In genomic region chr17:57939797-57940196, GRCh38 we compare ENCODE assay signal across 8 cellular contexts. TPM values are rescaled to one million over a fixed set of nuclear protein-coding genes. Genes with fewer than 3 reads are reported as not detected.
DNase-seq lines count a peak whose midpoint lies in the region; ATAC-seq, FAIRE-seq and TF ChIP-seq lines count a peak whose summit lies in the region.

No MANE protein-coding gene starts in this region.

- in situ Hi-C loops in HepG2 (cut with HindIII; ENCODE audit: extremely low pct_ligation_motif_present, low pct_unique_long_range_greater_than_20kb): no loop called here

- H3K9me3 Mint-ChIP-seq in osteocyte (ENCODE audit: unreplicated experiment): no peaks in the 10 kb centered on the region

- intact Hi-C loops in right lobe of liver (cut with DNase I): no loop called here
- intact Hi-C loops in HepG2 (cut with micrococcal nuclease; ENCODE audit: unreplicated experiment): loop anchor here (2.0 kb wide), 1 partner anchor 15 kb away; the partner anchor contains the start of gene CUEDC1
- intact Hi-C loops in psoas muscle (cut with DNase I): loop anchor here in 1 of 2 donors (5.0 kb wide), 1 partner anchor 82 kb away; no protein-coding TSS in a partner anchor

- no peak overlapping the region for H3K27ac Mint-ChIP-seq in osteocyte (ENCODE audit: unreplicated experiment)

- POLR2A ChIA-PET in HepG2 (lab: Yijun Ruan, JAX): interaction anchor here (1.0 to 3.9 kb wide), 5 partner anchors 13 to 143 kb away, joined by 3 to 35 read pairs (median 8); partner anchors contain the start of genes CUEDC1, DYNLL2 and SRSF1

- no TSS peak for BruUV-seq in HepG2 (replicated peaks; lab: Mats Ljungman, UMichigan)

- CTCF ChIA-PET in HepG2 (lab: Yijun Ruan, JAX; ENCODE audit: low intra/inter-chr PET ratio, low total read pairs): no interaction called here

- H3K4me3 Mint-ChIP-seq in osteocyte (ENCODE audit: unreplicated experiment): no peak overlapping the region

- H3K79me2 ChIP-seq in HepG2 (ENCODE audit: insufficient read depth, low read length): no peaks in the 10 kb centered on the region

- no peak overlapping the region for H2AFZ ChIP-seq in HepG2 (ENCODE audit: low read length)

- H3K27me3 Mint-ChIP-seq in osteocyte (ENCODE audit: unreplicated experiment): no peaks in the 10 kb centered on the region

- no peak overlapping the region for H3K4me2 ChIP-seq in HepG2 (ENCODE audit: low read depth, low read length)

- H3K36me3 ChIP-seq in right lobe of liver (no peaks in the 10 kb centered on the region), HepG2 (replicated peaks in 1 of 2; ENCODE audit: control insufficient read depth in 1 of 2, insufficient read depth in 2 of 2, low read length in 2 of 2) (no peaks in the 10 kb centered on the region), psoas muscle (ENCODE audit: insufficient read depth in 1 of 2, low read depth in 1 of 2) (no peaks in the 10 kb centered on the region)

- no peak for FAIRE-seq in HepG2 (lab: Jason Lieb, UNC)

- DNase-seq in right lobe of liver (peak in 1 of 3 donors; percentile 36), HepG2 (ENCODE audit: low spot score) (no peak), NCI-H2029 treated with DMSO at 0.1 percent for 48 hours (lab: John Stamatoyannopoulos, UW) (peak; percentile 92), psoas muscle (peak in 1 of 2 donors; percentile 66), osteocyte (ENCODE audit: extremely low spot score, unreplicated experiment) (no peak)

- H3K4me1 ChIP-seq in right lobe of liver (peaks cover 0 to 12% (median 2%) of the 10 kb centered on the region in 4 donors), HepG2 (ENCODE audit: insufficient read depth, low read length) (peaks cover 74% of the 10 kb centered on the region), psoas muscle (peaks cover 88% of the 10 kb centered on the region)

- H3K9me3 ChIP-seq in right lobe of liver (no peaks in the 10 kb centered on the region), HepG2 (ENCODE audit: low read length) (no peaks in the 10 kb centered on the region), psoas muscle (no peaks in the 10 kb centered on the region)

- H3K27me3 ChIP-seq in right lobe of liver (no peaks in the 10 kb centered on the region), HepG2 (ENCODE audit: control insufficient read depth in 1 of 2, insufficient read depth in 2 of 2, low read length in 2 of 2) (no peaks in the 10 kb centered on the region), psoas muscle (ENCODE audit: insufficient read depth in 3 of 3, low read length in 2 of 3) (no peaks in the 10 kb centered on the region)

- WGBS in right lobe of liver (ENCODE audit: insufficient coverage, low coverage, low lambda C conversion rate, missing lambda C conversion rate): 76% methylated on average over 6 of the region's 7 CpGs
- WGBS in HepG2 (ENCODE audit: low lambda C conversion rate): 83% methylated on average over 6 of the region's 7 CpGs
- 20 to 34% (median 26%) methylated on average over 7 of the region's 7 CpGs for WGBS in psoas muscle, 3 donors

- no peaks in the 10 kb centered on the region for H4K20me1 ChIP-seq in HepG2 (ENCODE audit: insufficient read depth, low read length)

- peaks cover 55% of the 10 kb centered on the region for H3K4me1 Mint-ChIP-seq in osteocyte (ENCODE audit: unreplicated experiment)

- H3K36me3 Mint-ChIP-seq in osteocyte (ENCODE audit: unreplicated experiment): no peaks in the 10 kb centered on the region

- H3K4me3 ChIP-seq in right lobe of liver: no peak overlapping the region
- H3K4me3 ChIP-seq in HepG2 (replicated peaks in 1 of 3; ENCODE audit: insufficient read depth in 1 of 3, low read depth in 2 of 3, low read length in 3 of 3): no peak overlapping the region
- H3K4me3 ChIP-seq in psoas muscle: no peak overlapping the region

- TF ChIP-seq EP300 in HepG2 (IDR thresholded peaks at IDR 0.05; ENCODE audit: low read depth in 2 of 2, low read length in 2 of 2) (no peak), HepG2 (CRISPR knock-in tag; IDR thresholded peaks at IDR 0.05; ENCODE audit: borderline replicate concordance) (no peak)

- ATAC-seq in right lobe of liver (peak; percentile 28 to 56 (median 34)), HepG2 (no peak), HG02973 (IDR thresholded peaks at IDR 0.05; ENCODE audit: unreplicated experiment) (peak; percentile 49), psoas muscle (peak; percentile 15 to 54 (median 26)), GM18873 (IDR thresholded peaks at IDR 0.05; ENCODE audit: low FRiP score, unreplicated experiment) (no peak)

- H3K27ac ChIP-seq in right lobe of liver (no peak overlapping the region), HepG2 (ENCODE audit: extremely low read length, insufficient read depth, low read length) (no peak overlapping the region), angular gyrus (ENCODE audit: low read depth, low read length) (peak overlapping the region; percentile 83), psoas muscle (peak overlapping the region; percentile 99)

- TF ChIP-seq CTCF in right lobe of liver (IDR thresholded peaks at IDR 0.05) (no peak), HepG2 (CRISPR knock-in tag; IDR thresholded peaks at IDR 0.05) (no peak), psoas muscle (IDR thresholded peaks at IDR 0.05) (no peak), osteocyte (IDR thresholded peaks at IDR 0.05) (no peak)

- TF ChIP-seq POLR2A in right lobe of liver (IDR thresholded peaks at IDR 0.05): no peak
- TF ChIP-seq POLR2A in HepG2 (IDR thresholded peaks at IDR 0.05; ENCODE audit: insufficient read depth in 1 of 2, low read depth in 2 of 2, low read length in 2 of 2): no peak

- no peak overlapping the region for H3K9ac ChIP-seq in HepG2 (ENCODE audit: insufficient read depth, low read depth, low read length)

- no peak for TF ChIP-seq RAD21 in HepG2 (CRISPR knock-in tag; IDR thresholded peaks at IDR 0.05)

TF ChIP-seq in HepG2, 621 proteins besides CTCF, POLR2A, EP300 and RAD21 (continues in another document):
- TF ChIP-seq PRMT3 (CRISPR knock-in tag; IDR thresholded peaks at IDR 0.05; ENCODE audit: borderline replicate concordance, low read depth) (no peak), NCOA2 (CRISPR knock-in tag; IDR thresholded peaks at IDR 0.05) (no peak), MEF2D (CRISPR knock-in tag; IDR thresholded peaks at IDR 0.05) (no peak), REPIN1 (CRISPR knock-in tag; IDR thresholded peaks at IDR 0.05; ENCODE audit: borderline replicate concordance, low read depth) (no peak)

RNA-seq across cellular contexts. Expression of gene CUEDC1, which starts 15.4 kb away (rescaled TPM):
- total RNA-seq in right lobe of liver (1 to 10 TPM; 4.0 to 8.5 (median 5.5) TPM), HepG2 (2016; rRNA removed; fragmentation: Illumina TruSeq; extraction: Trizol) (4.2 and 7.4 TPM in 2 replicates), psoas muscle (10 to 100 TPM; 31.1 to 67.2 (median 47.4) TPM), osteocyte (34.7 and 38.4 TPM in 2 replicates)
- 4.1 and 4.7 TPM in 2 replicates for total RNA-seq in HepG2 (2016; cell fraction: cytosol; rRNA removed; fragmentation: Illumina TruSeq; extraction: Trizol; ENCODE audit: low read depth)
- 3.5 and 7.9 TPM in 2 replicates for total RNA-seq in HepG2 (2016; cell fraction: insoluble cytoplasmic fraction; rRNA removed; fragmentation: Illumina TruSeq; extraction: Trizol)
- 7.6 and 8.6 TPM in 2 replicates for total RNA-seq in HepG2 (2016; cell fraction: membrane; rRNA removed; fragmentation: Illumina TruSeq; extraction: Trizol)
- 9.6 and 11.9 TPM in 2 replicates for total RNA-seq in HepG2 (2016; cell fraction: nucleus; rRNA removed; fragmentation: Illumina TruSeq; extraction: Trizol)
- polyA plus RNA-seq in HepG2 (2011; rRNA removed) (12.9 and 14.4 TPM in 2 replicates), psoas muscle (10 to 100 TPM; 28.0 to 56.5 (median 46.4) TPM)
- 8.1 and 8.6 TPM in 2 replicates for polyA plus RNA-seq in HepG2 (2011; cell fraction: cytosol; rRNA removed)
- polyA plus RNA-seq in HepG2 (2011; cell fraction: nucleus; rRNA removed): 36.7 and 43.5 TPM in 2 replicates
- 9.8 and 10.2 TPM in 2 replicates for polyA plus RNA-seq in HepG2 (2012)
- 9.4 and 11.1 TPM in 2 replicates for polyA plus RNA-seq in HepG2 (2016; cell fraction: cytosol; fragmentation: Illumina TruSeq; extraction: Trizol; ENCODE audit: low read depth)
- 9.2 and 10.0 TPM in 2 replicates for polyA plus RNA-seq in HepG2 (2016; cell fraction: insoluble cytoplasmic fraction; fragmentation: Illumina TruSeq; extraction: Trizol; ENCODE audit: low read depth)
- 15.4 and 16.0 TPM in 2 replicates for polyA plus RNA-seq in HepG2 (2016; cell fraction: membrane; fragmentation: Illumina TruSeq; extraction: Trizol; ENCODE audit: low read depth)
- 33.7 and 36.2 TPM in 2 replicates for polyA plus RNA-seq in HepG2 (2016; cell fraction: nucleus; fragmentation: Illumina TruSeq; extraction: Trizol; ENCODE audit: insufficient read depth, low read depth)
- 2.9 and 6.8 TPM in 2 replicates for polyA minus RNA-seq in HepG2 (2011; rRNA and poly(A)+ RNA removed; ENCODE audit: low replicate concordance)
- polyA minus RNA-seq in HepG2 (2011; cell fraction: cytosol; rRNA and poly(A)+ RNA removed): 5.1 and 7.3 TPM in 2 replicates
- 6.6 and 8.2 TPM in 2 replicates for polyA minus RNA-seq in HepG2 (2011; cell fraction: nucleus; rRNA and poly(A)+ RNA removed)

RNA-seq across cellular contexts. Expression of gene VEZF1, which starts 48.3 kb away (rescaled TPM):
- total RNA-seq in right lobe of liver (10 to 100 TPM; 13.0 to 19.3 (median 14.6) TPM), HepG2 (2016; rRNA removed; fragmentation: Illumina TruSeq; extraction: Trizol) (45.9 and 48.0 TPM in 2 replicates), psoas muscle (10 to 100 TPM; 45.7 to 92.5 (median 70.7) TPM), osteocyte (50.6 and 50.8 TPM in 2 replicates)
- 8.8 and 10.8 TPM in 2 replicates for total RNA-seq in HepG2 (2016; cell fraction: cytosol; rRNA removed; fragmentation: Illumina TruSeq; extraction: Trizol; ENCODE audit: low read depth)
- total RNA-seq in HepG2 (2016; cell fraction: insoluble cytoplasmic fraction; rRNA removed; fragmentation: Illumina TruSeq; extraction: Trizol): 41.9 and 43.4 TPM in 2 replicates
- total RNA-seq in HepG2 (2016; cell fraction: membrane; rRNA removed; fragmentation: Illumina TruSeq; extraction: Trizol): 42.3 and 48.6 TPM in 2 replicates
- 31.1 and 37.8 TPM in 2 replicates for total RNA-seq in HepG2 (2016; cell fraction: nucleus; rRNA removed; fragmentation: Illumina TruSeq; extraction: Trizol)
- polyA plus RNA-seq in HepG2 (2011; rRNA removed) (41.3 and 49.7 TPM in 2 replicates), psoas muscle (10 to 100 TPM; 30.6 to 50.5 (median 36.6) TPM)
- 27.7 and 34.7 TPM in 2 replicates for polyA plus RNA-seq in HepG2 (2011; cell fraction: cytosol; rRNA removed)
- 30.2 and 33.3 TPM in 2 replicates for polyA plus RNA-seq in HepG2 (2011; cell fraction: nucleus; rRNA removed)
- polyA plus RNA-seq in HepG2 (2012): 38.9 and 45.7 TPM in 2 replicates
- 7.1 and 7.4 TPM in 2 replicates for polyA plus RNA-seq in HepG2 (2016; cell fraction: cytosol; fragmentation: Illumina TruSeq; extraction: Trizol; ENCODE audit: low read depth)
- polyA plus RNA-seq in HepG2 (2016; cell fraction: insoluble cytoplasmic fraction; fragmentation: Illumina TruSeq; extraction: Trizol; ENCODE audit: low read depth): 34.8 and 42.4 TPM in 2 replicates
- 22.0 and 25.5 TPM in 2 replicates for polyA plus RNA-seq in HepG2 (2016; cell fraction: membrane; fragmentation: Illumina TruSeq; extraction: Trizol; ENCODE audit: low read depth)
- polyA plus RNA-seq in HepG2 (2016; cell fraction: nucleus; fragmentation: Illumina TruSeq; extraction: Trizol; ENCODE audit: insufficient read depth, low read depth): 46.2 and 49.1 TPM in 2 replicates
- 41.4 and 56.9 TPM in 2 replicates for polyA minus RNA-seq in HepG2 (2011; rRNA and poly(A)+ RNA removed; ENCODE audit: low replicate concordance)
- polyA minus RNA-seq in HepG2 (2011; cell fraction: cytosol; rRNA and poly(A)+ RNA removed): 31.2 and 37.3 TPM in 2 replicates
- 32.7 and 46.6 TPM in 2 replicates for polyA minus RNA-seq in HepG2 (2011; cell fraction: nucleus; rRNA and poly(A)+ RNA removed)

Comparison
In these comparisons a context has a peak if more than half of its experiments do, and no peak if none do; other contexts are left out.
1. ATAC-seq: peak in right lobe of liver (4 of 4), HG02973 (single experiment) and psoas muscle (4 of 4); none in HepG2 (single experiment) and GM18873 (single experiment).
2. H3K27ac ChIP-seq: peak in angular gyrus (single experiment) and psoas muscle (single experiment); none in right lobe of liver (0 of 3) and HepG2 (single experiment).